ENCODE assay signal across 1 cellular context in genomic region chr10:97572214-97572989, GRCh38.
TF ChIP-seq lines count a peak whose summit lies in the region.

Gene ANKRD2, plus strand, starts transcription at chr10:97572779. Its CDS starts 10 bp downstream, at chr10:97572789.

TF ChIP-seq in H1, 55 proteins besides CTCF, POLR2A, EP300 and RAD21:
- TF ChIP-seq CEBPB (IDR thresholded peaks at IDR 0.05; ENCODE audit: low read depth, low read length) (0 out of 2 replicates have a peak, but pooled peaks have one; percentile 14), TBP (IDR thresholded peaks at IDR 0.05; ENCODE audit: low read depth, low read length) (peak; percentile 40; the same call in 1 of the 2 replicates), SIN3A (conservative IDR thresholded peaks at IDR 0.05 in 1 of 2, IDR thresholded peaks at IDR 0.05 in 1 of 2; ENCODE audit: low read depth in 1 of 2, low read length in 2 of 2) (0 out of 4 replicates have a peak, but pooled peaks of 1 of the 2 experiments have one; percentile 41), MAX (IDR thresholded peaks at IDR 0.05) (peak; percentile 66), NRF1 (IDR thresholded peaks at IDR 0.05; ENCODE audit: low read depth, low read length) (no peak), CBX8 (IDR thresholded peaks at IDR 0.05; ENCODE audit: borderline replicate concordance, low read depth, low read length) (no peak), RXRA (IDR thresholded peaks at IDR 0.05; ENCODE audit: insufficient read depth, low read depth, low read length) (no peak), GABPA (IDR thresholded peaks at IDR 0.05; ENCODE audit: borderline replicate concordance, insufficient read depth, low read length) (peak; percentile 66; the same call in 1 of the 2 replicates), E2F6 (IDR thresholded peaks at IDR 0.05) (no peak), SP4 (IDR thresholded peaks at IDR 0.05; ENCODE audit: low read length) (no peak), POLR2AphosphoS5 (IDR thresholded peaks at IDR 0.05; ENCODE audit: low read depth, low read length) (no peak)
